ENCODE assay signal across 20 cellular contexts in the genomic region with DNA sequence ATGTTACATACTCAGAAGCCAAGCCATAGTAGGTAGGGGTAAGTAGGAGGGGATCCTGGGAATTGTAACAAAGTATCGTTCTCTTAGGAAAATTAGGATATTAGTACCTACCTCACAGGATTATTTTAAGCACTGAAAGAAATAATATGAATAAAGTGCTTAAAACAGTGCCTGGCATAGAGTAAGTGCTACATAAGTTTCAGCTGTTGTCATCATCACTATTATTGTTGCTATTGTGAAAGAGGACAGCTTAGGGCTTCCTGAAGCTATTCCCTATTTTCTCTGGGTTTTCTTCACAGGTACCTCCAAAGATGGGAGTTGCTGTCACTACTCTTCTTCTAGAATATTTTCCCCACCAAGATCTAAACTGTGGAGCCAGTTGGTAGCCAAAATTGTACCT.
DNase-seq lines count a peak whose midpoint lies in the region; ATAC-seq and TF ChIP-seq lines count a peak whose summit lies in the region.
"Had no signal": no experiment of that assay in that cellular context is flagged by ENCODE, and none has a peak within 500 bp of the region (broad histone marks: within the 10 kb centered on the region; RNA-seq: fewer than 3 reads in every experiment).

No MANE protein-coding gene starts in this region.

- TF ChIP-seq CTCF in ascending aorta (IDR thresholded peaks at IDR 0.05) (no peak), tibial artery (IDR thresholded peaks at IDR 0.05) (no peak)

- H3K27me3 Mint-ChIP-seq in activated CD4-positive, alpha-beta memory T cell treated with anti-CD3 and anti-CD28 coated beads for 36 hours: no peaks in the 10 kb centered on the region
- no peaks in the 10 kb centered on the region for H3K27me3 Mint-ChIP-seq in activated CD4-positive, alpha-beta memory T cell treated with anti-CD3 and anti-CD28 coated beads, Interleukin-2, amount 10 ng/mL, durations not matched to agents 7 days and 5 days
- no peaks in the 10 kb centered on the region for H3K27me3 Mint-ChIP-seq in activated naive CD4-positive, alpha-beta T cell treated with anti-CD3 and anti-CD28 coated beads, Interleukin-2, amount 10 ng/mL, durations not matched to agents 7 days and 5 days

- intact Hi-C loops in activated CD4-positive, alpha-beta memory T cell treated with anti-CD3 and anti-CD28 coated beads for 36 hours (cut with micrococcal nuclease): no loop called here
- intact Hi-C loops in ascending aorta (cut with DNase I): no loop called here
- intact Hi-C loops in tibial artery (cut with DNase I; ENCODE audit: low total_unique reads): no loop called here
- intact Hi-C loops in posterior cingulate gyrus (cut with DNase I): no loop called here

- H3K9me3 Mint-ChIP-seq in activated CD4-positive, alpha-beta memory T cell treated with anti-CD3 and anti-CD28 coated beads for 36 hours: no peaks in the 10 kb centered on the region
- H3K9me3 Mint-ChIP-seq in activated CD4-positive, alpha-beta memory T cell treated with anti-CD3 and anti-CD28 coated beads, Interleukin-2, amount 10 ng/mL, durations not matched to agents 7 days and 5 days: no peaks in the 10 kb centered on the region
- peaks cover 0 to 6% of the 10 kb centered on the region in 2 donors for H3K9me3 Mint-ChIP-seq in activated naive CD4-positive, alpha-beta T cell treated with anti-CD3 and anti-CD28 coated beads, Interleukin-2, amount 50 U/mL, for 72 hours
- H3K9me3 Mint-ChIP-seq in activated naive CD4-positive, alpha-beta T cell treated with anti-CD3 and anti-CD28 coated beads, Interleukin-2, amount 10 ng/mL, durations not matched to agents 7 days and 5 days: no peaks in the 10 kb centered on the region

- no peak for DNase-seq in activated CD4-positive, alpha-beta memory T cell treated with anti-CD3 and anti-CD28 coated beads for 36 hours
- no peak for DNase-seq in activated CD4-positive, alpha-beta memory T cell treated with anti-CD3 and anti-CD28 coated beads, Interleukin-2, amount 10 ng/mL, durations not matched to agents 7 days and 5 days
- DNase-seq in activated naive CD4-positive, alpha-beta T cell treated with anti-CD3 and anti-CD28 coated beads, Interleukin-2, amount 50 U/mL, for 72 hours (ENCODE audit: low spot score in 2 of 2): no peak
- DNase-seq in activated naive CD4-positive, alpha-beta T cell treated with anti-CD3 and anti-CD28 coated beads, Interleukin-2, amount 10 ng/mL, durations not matched to agents 7 days and 5 days: no peak
- DNase-seq in ascending aorta (ENCODE audit: low spot score in 2 of 2): no peak
- DNase-seq in tibial artery: no peak
- no peak for DNase-seq in NOMO-1 (lab: John Stamatoyannopoulos, UW; ENCODE audit: unreplicated experiment in 2 of 2)
- DNase-seq in posterior cingulate gyrus: no peak
- DNase-seq: CD8-positive, alpha-beta memory T cell; DMS53; GF-D8; Kasumi-1; NCI-H1417; NCI-H1694 treated with DMSO at 0.1 percent for 48 hours; NCI-H2081 treated with DMSO at 0.1 percent for 48 hours; NCI-H2171 treated with DMSO at 0.1 percent for 48 hours; NCI-H524 treated with DMSO at 0.1 percent for 48 hours; NCI-H82; Peyer's patch had no signal

- peaks cover 20% of the 10 kb centered on the region for H3K4me1 Mint-ChIP-seq in activated CD4-positive, alpha-beta memory T cell treated with anti-CD3 and anti-CD28 coated beads for 36 hours (ENCODE audit: low read depth)
- peaks cover 17% of the 10 kb centered on the region for H3K4me1 Mint-ChIP-seq in activated CD4-positive, alpha-beta memory T cell treated with anti-CD3 and anti-CD28 coated beads, Interleukin-2, amount 10 ng/mL, durations not matched to agents 7 days and 5 days
- H3K4me1 Mint-ChIP-seq in activated naive CD4-positive, alpha-beta T cell treated with anti-CD3 and anti-CD28 coated beads, Interleukin-2, amount 10 ng/mL, durations not matched to agents 7 days and 5 days: peaks cover 18% of the 10 kb centered on the region
- H3K4me1 Mint-ChIP-seq: CD8-positive, alpha-beta memory T cell had no signal

- ATAC-seq in activated naive CD4-positive, alpha-beta T cell treated with anti-CD3 and anti-CD28 coated beads, Interleukin-2, amount 50 U/mL, for 72 hours: peak in 1 of 2 donors; percentile 20

- H3K27ac Mint-ChIP-seq in activated CD4-positive, alpha-beta memory T cell treated with anti-CD3 and anti-CD28 coated beads for 36 hours: peak overlapping the region; percentile 55
- H3K27ac Mint-ChIP-seq in activated CD4-positive, alpha-beta memory T cell treated with anti-CD3 and anti-CD28 coated beads, Interleukin-2, amount 10 ng/mL, durations not matched to agents 7 days and 5 days: no peak overlapping the region
- peak overlapping the region; percentile 82 to 92 for H3K27ac Mint-ChIP-seq in activated naive CD4-positive, alpha-beta T cell treated with anti-CD3 and anti-CD28 coated beads, Interleukin-2, amount 50 U/mL, for 72 hours
- no peak overlapping the region for H3K27ac Mint-ChIP-seq in activated naive CD4-positive, alpha-beta T cell treated with anti-CD3 and anti-CD28 coated beads, Interleukin-2, amount 10 ng/mL, durations not matched to agents 7 days and 5 days
- H3K27ac Mint-ChIP-seq: CD8-positive, alpha-beta memory T cell had no signal

- H3K9me3 ChIP-seq in ascending aorta: no peaks in the 10 kb centered on the region
- no peaks in the 10 kb centered on the region for H3K9me3 ChIP-seq in tibial artery
- H3K9me3 ChIP-seq: Peyer's patch had no signal

- POLR2A ChIA-PET in activated CD4-positive, alpha-beta memory T cell treated with anti-CD3 and anti-CD28 coated beads for 36 hours (lab: Charles Lee): interaction anchor here (1.3 kb wide), 1 partner anchor 32 kb away, joined by 5 read pairs; no protein-coding TSS in a partner anchor
- POLR2A ChIA-PET in activated CD4-positive, alpha-beta memory T cell treated with anti-CD3 and anti-CD28 coated beads, Interleukin-2, amount 10 ng/mL, durations not matched to agents 7 days and 5 days (lab: Charles Lee): no interaction called here

- H3K36me3 Mint-ChIP-seq in activated CD4-positive, alpha-beta memory T cell treated with anti-CD3 and anti-CD28 coated beads for 36 hours: no peaks in the 10 kb centered on the region
- H3K36me3 Mint-ChIP-seq in activated CD4-positive, alpha-beta memory T cell treated with anti-CD3 and anti-CD28 coated beads, Interleukin-2, amount 10 ng/mL, durations not matched to agents 7 days and 5 days (ENCODE audit: low read depth): no peaks in the 10 kb centered on the region
- H3K36me3 Mint-ChIP-seq in activated naive CD4-positive, alpha-beta T cell treated with anti-CD3 and anti-CD28 coated beads, Interleukin-2, amount 50 U/mL, for 72 hours: peaks cover 0 to 14% of the 10 kb centered on the region in 2 donors
- H3K36me3 Mint-ChIP-seq in activated naive CD4-positive, alpha-beta T cell treated with anti-CD3 and anti-CD28 coated beads, Interleukin-2, amount 10 ng/mL, durations not matched to agents 7 days and 5 days: no peaks in the 10 kb centered on the region
- H3K36me3 Mint-ChIP-seq: CD8-positive, alpha-beta memory T cell had no signal

- CTCF ChIA-PET in activated CD4-positive, alpha-beta memory T cell treated with anti-CD3 and anti-CD28 coated beads for 36 hours (lab: Charles Lee): no interaction called here
- CTCF ChIA-PET in activated CD4-positive, alpha-beta memory T cell treated with anti-CD3 and anti-CD28 coated beads, Interleukin-2, amount 10 ng/mL, durations not matched to agents 7 days and 5 days (lab: Charles Lee): no interaction called here
- CTCF ChIA-PET in activated naive CD4-positive, alpha-beta T cell treated with anti-CD3 and anti-CD28 coated beads, Interleukin-2, amount 10 ng/mL, durations not matched to agents 7 days and 5 days (lab: Charles Lee): no interaction called here

- H3K27me3 ChIP-seq in ascending aorta (no peaks in the 10 kb centered on the region), tibial artery (no peaks in the 10 kb centered on the region)
- H3K27me3 ChIP-seq: Peyer's patch had no signal

- H3K27ac ChIP-seq in ascending aorta: peak overlapping the region; percentile 48 to 61
- peak overlapping the region; percentile 17 to 60 for H3K27ac ChIP-seq in tibial artery
- H3K27ac ChIP-seq: C4-2B, Peyer's patch had no signal

- peaks cover 0 to 6% of the 10 kb centered on the region in 2 donors for H3K4me1 ChIP-seq in ascending aorta
- H3K4me1 ChIP-seq in tibial artery: peaks cover 0 to 37% (median 2%) of the 10 kb centered on the region in 4 donors
- H3K4me1 ChIP-seq: Peyer's patch had no signal

- no peak overlapping the region for H3K4me3 Mint-ChIP-seq in activated CD4-positive, alpha-beta memory T cell treated with anti-CD3 and anti-CD28 coated beads for 36 hours
- H3K4me3 Mint-ChIP-seq in activated CD4-positive, alpha-beta memory T cell treated with anti-CD3 and anti-CD28 coated beads, Interleukin-2, amount 10 ng/mL, durations not matched to agents 7 days and 5 days: no peak overlapping the region
- H3K4me3 Mint-ChIP-seq in activated naive CD4-positive, alpha-beta T cell treated with anti-CD3 and anti-CD28 coated beads, Interleukin-2, amount 10 ng/mL, durations not matched to agents 7 days and 5 days: no peak overlapping the region
- H3K4me3 Mint-ChIP-seq: CD8-positive, alpha-beta memory T cell had no signal

- H3K36me3 ChIP-seq in ascending aorta (no peaks in the 10 kb centered on the region), tibial artery (no peaks in the 10 kb centered on the region)
- H3K36me3 ChIP-seq: Peyer's patch had no signal

- H3K4me3 ChIP-seq in ascending aorta: no peak overlapping the region
- no peak overlapping the region for H3K4me3 ChIP-seq in tibial artery
- H3K4me3 ChIP-seq: Peyer's patch had no signal

Comparison
In these comparisons a context has a peak if more than half of its experiments do, and no peak if none do; other contexts are left out.
1. H3K27ac Mint-ChIP-seq: peak in activated CD4-positive, alpha-beta memory T cell treated with anti-CD3 and anti-CD28 coated beads for 36 hours (single experiment) and activated naive CD4-positive, alpha-beta T cell treated with anti-CD3 and anti-CD28 coated beads, Interleukin-2, amount 50 U/mL, for 72 hours (2 of 2); none in activated CD4-positive, alpha-beta memory T cell treated with anti-CD3 and anti-CD28 coated beads, Interleukin-2, amount 10 ng/mL, durations not matched to agents 7 days and 5 days (single experiment) and activated naive CD4-positive, alpha-beta T cell treated with anti-CD3 and anti-CD28 coated beads, Interleukin-2, amount 10 ng/mL, durations not matched to agents 7 days and 5 days (single experiment).